8 cellular contexts compared by ENCODE assay signal in the genomic region with DNA sequence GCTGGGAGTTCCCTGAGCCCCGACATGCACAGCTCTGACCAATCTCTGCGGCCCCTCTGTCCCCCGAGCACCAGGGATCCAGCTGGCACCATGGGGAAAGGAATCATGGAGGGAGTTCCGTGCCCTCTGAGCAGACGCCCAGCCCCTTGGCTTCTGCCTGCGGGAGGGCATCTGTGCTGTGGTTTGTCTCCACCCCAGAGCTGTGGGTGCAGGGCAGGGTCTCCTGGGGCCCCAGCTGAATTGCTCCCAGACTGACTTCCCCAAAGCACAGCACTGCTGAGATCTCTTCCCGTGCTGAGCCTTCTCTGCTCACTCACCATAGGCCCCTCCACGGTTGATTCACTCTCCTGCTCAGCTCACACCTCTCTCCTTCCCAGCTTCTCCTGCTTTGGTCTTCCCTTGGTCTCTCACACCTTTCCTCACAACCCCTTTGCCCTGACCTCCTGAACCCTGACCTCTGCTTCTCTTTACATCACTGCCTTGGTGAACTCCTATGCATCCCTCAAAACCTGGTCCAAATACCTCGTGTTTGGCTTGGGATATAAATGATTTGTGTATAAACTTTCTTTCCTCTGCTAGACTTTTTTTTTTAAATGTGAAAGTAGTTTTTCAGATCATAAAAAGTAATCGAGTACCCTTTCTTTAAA.
DNase-seq lines count a peak whose midpoint lies in the region; ATAC-seq and TF ChIP-seq lines count a peak whose summit lies in the region.

No MANE protein-coding gene starts in this region.

- intact Hi-C loops in dendritic cell treated with granulocyte-macrophage colony-stimulating factor and Interleukin-4, amounts not matched to agents 40 ng/mL and 50 ng/mL, for 4 days (cut with micrococcal nuclease): loop anchor here (10.0 kb wide), 1 partner anchor 81 kb away; no protein-coding TSS in a partner anchor

- peak overlapping the region; percentile 99 for H3K27ac ChIP-seq in rectal smooth muscle tissue (ENCODE audit: low read depth, low read length)

- no peak for ATAC-seq in HG03175 (IDR thresholded peaks at IDR 0.05; ENCODE audit: unreplicated experiment)

- peak overlapping the region; percentile 32 for H3K4me3 ChIP-seq in GM12875 (ENCODE audit: low read depth, low read length)
- no peak overlapping the region for H3K4me3 ChIP-seq in NT2/D1 (ENCODE audit: insufficient read length, low read depth)
- peak overlapping the region; percentile 52 for H3K4me3 ChIP-seq in rectal smooth muscle tissue (ENCODE audit: low read length)

- peak overlapping the region; percentile 72 for H3K27ac Mint-ChIP-seq in dendritic cell treated with granulocyte-macrophage colony-stimulating factor and Interleukin-4, amounts not matched to agents 40 ng/mL and 50 ng/mL, for 4 days

- DNase-seq in NT2/D1 (ENCODE audit: low read depth, low spot score) (no peak), hippocampal formation (lab: John Stamatoyannopoulos, UW) (no peak), NCI-H1417 (lab: John Stamatoyannopoulos, UW) (no peak), NCI-H69 (lab: John Stamatoyannopoulos, UW) (no peak)

- H3K27me3 ChIP-seq in NT2/D1 (ENCODE audit: insufficient read depth, insufficient read length) (no peaks in the 10 kb centered on the region), rectal smooth muscle tissue (ENCODE audit: control insufficient read depth, insufficient read depth, low read length) (no peaks in the 10 kb centered on the region)

- H3K9me3 Mint-ChIP-seq in dendritic cell treated with granulocyte-macrophage colony-stimulating factor and Interleukin-4, amounts not matched to agents 40 ng/mL and 50 ng/mL, for 4 days: no peaks in the 10 kb centered on the region

- peaks cover 100% of the 10 kb centered on the region for H3K4me1 Mint-ChIP-seq in dendritic cell treated with granulocyte-macrophage colony-stimulating factor and Interleukin-4, amounts not matched to agents 40 ng/mL and 50 ng/mL, for 4 days (ENCODE audit: low read depth)

- no peak for TF ChIP-seq CTCF in GM12875 (IDR thresholded peaks at IDR 0.05; ENCODE audit: borderline replicate concordance, insufficient read depth, low read depth, low read length)

- peaks cover 94% of the 10 kb centered on the region for H3K36me3 Mint-ChIP-seq in dendritic cell treated with granulocyte-macrophage colony-stimulating factor and Interleukin-4, amounts not matched to agents 40 ng/mL and 50 ng/mL, for 4 days (ENCODE audit: low read depth)

- peak overlapping the region; percentile 5 for H3K9ac ChIP-seq in NT2/D1 (ENCODE audit: insufficient read length, low read depth)
- no peak overlapping the region for H3K9ac ChIP-seq in rectal smooth muscle tissue (ENCODE audit: low read length)

- H3K36me3 ChIP-seq in NT2/D1 (ENCODE audit: insufficient read depth, insufficient read length, low read length) (peaks cover 58% of the 10 kb centered on the region), rectal smooth muscle tissue (ENCODE audit: control insufficient read depth, insufficient read depth, low read length) (no peaks in the 10 kb centered on the region)

- no peaks in the 10 kb centered on the region for H3K27me3 Mint-ChIP-seq in dendritic cell treated with granulocyte-macrophage colony-stimulating factor and Interleukin-4, amounts not matched to agents 40 ng/mL and 50 ng/mL, for 4 days

- H3K4me1 ChIP-seq in NT2/D1 (ENCODE audit: insufficient read depth, insufficient read length) (peaks cover 24% of the 10 kb centered on the region), rectal smooth muscle tissue (ENCODE audit: control insufficient read depth, insufficient read depth, low read length) (peaks cover 66% of the 10 kb centered on the region)

- H3K4me3 Mint-ChIP-seq in dendritic cell treated with granulocyte-macrophage colony-stimulating factor and Interleukin-4, amounts not matched to agents 40 ng/mL and 50 ng/mL, for 4 days: peak overlapping the region; percentile 75

- H3K9me3 ChIP-seq in NT2/D1 (ENCODE audit: insufficient read depth, low read length): no peaks in the 10 kb centered on the region
